Comparison of ENCODE assay signal across 9 cellular contexts in genomic region chr1:2236695-2237677, GRCh38. TPM values are rescaled to one million over a fixed set of nuclear protein-coding genes. Genes with fewer than 3 reads are reported as not detected.
A peak's percentile ranks its signal among the peaks of the same experiment; 100 is the strongest.
DNase-seq lines count a peak whose midpoint lies in the region; ATAC-seq and TF ChIP-seq lines count a peak whose summit lies in the region.
"Had no signal": no experiment of that assay in that cellular context is flagged by ENCODE, and none has a peak within 500 bp of the region (broad histone marks: within the 10 kb centered on the region; RNA-seq: fewer than 3 reads in every experiment).

No MANE protein-coding gene starts in this region.

- no peak overlapping the region for H3K4me3 ChIP-seq in heart right ventricle
- H3K4me3 ChIP-seq in upper lobe of left lung, result no peak overlapping the region

- peak overlapping the region; percentile 86 for H3K27ac Mint-ChIP-seq in activated naive CD4-positive, alpha-beta T cell treated with anti-CD3 and anti-CD28 coated beads for 36 hours
- H3K27ac Mint-ChIP-seq in mesothelial cell of epicardium, result peak overlapping the region; percentile 53

- DNase-seq in Right ventricle myocardium inferior (ENCODE audit: missing footprints) (peak; percentile 59), heart right ventricle (no peak), mesothelial cell of epicardium (ENCODE audit: low spot score in 2 of 2, unreplicated experiment in 2 of 2) (no peak), upper lobe of left lung (no peak), NCI-H774 (lab: John Stamatoyannopoulos, UW) (no peak), medulla oblongata (ENCODE audit: extremely low spot score) (no peak)
- peak; percentile 77 for DNase-seq in activated naive CD4-positive, alpha-beta T cell treated with anti-CD3 and anti-CD28 coated beads for 36 hours
- DNase-seq: NCI-H1436 had no signal

- TF ChIP-seq EP300 in upper lobe of left lung (IDR thresholded peaks at IDR 0.05), result no peak

- H3K4me1 Mint-ChIP-seq in activated naive CD4-positive, alpha-beta T cell treated with anti-CD3 and anti-CD28 coated beads for 36 hours (ENCODE audit: low read depth), result peaks cover 89% of the 10 kb centered on the region
- H3K4me1 Mint-ChIP-seq in mesothelial cell of epicardium, result peaks cover 65% of the 10 kb centered on the region

- TF ChIP-seq POLR2A in upper lobe of left lung (IDR thresholded peaks at IDR 0.05), result no peak

- no peaks in the 10 kb centered on the region for H3K27me3 ChIP-seq in heart right ventricle
- H3K27me3 ChIP-seq in upper lobe of left lung, result no peaks in the 10 kb centered on the region

- H3K36me3 ChIP-seq in heart right ventricle (peaks cover 0 to 20% (median 0%) of the 10 kb centered on the region in 9 donors), upper lobe of left lung (peaks cover 0 to 10% (median 3%) of the 10 kb centered on the region in 4 donors)

- TF ChIP-seq CTCF in heart right ventricle (IDR thresholded peaks at IDR 0.05) (no peak), mesothelial cell of epicardium (IDR thresholded peaks at IDR 0.05; ENCODE audit: unreplicated experiment) (no peak), upper lobe of left lung (IDR thresholded peaks at IDR 0.05) (no peak)

- no peaks in the 10 kb centered on the region for H3K9me3 Mint-ChIP-seq in activated naive CD4-positive, alpha-beta T cell treated with anti-CD3 and anti-CD28 coated beads for 36 hours
- H3K9me3 Mint-ChIP-seq in mesothelial cell of epicardium, result no peaks in the 10 kb centered on the region

- no peaks in the 10 kb centered on the region for H3K9me3 ChIP-seq in heart right ventricle
- H3K9me3 ChIP-seq in upper lobe of left lung, result no peaks in the 10 kb centered on the region

- intact Hi-C loops in Right ventricle myocardium inferior (cut with DNase I), result no loop called here
- intact Hi-C loops in heart right ventricle (cut with DNase I), result loop anchor here in 2 of 10 donors (10.0 kb wide), 2 partner anchors 58 to 68 kb away; no protein-coding TSS in a partner anchor
- intact Hi-C loops in activated naive CD4-positive, alpha-beta T cell treated with anti-CD3 and anti-CD28 coated beads for 36 hours (cut with micrococcal nuclease), result no loop called here

- peak overlapping the region; percentile 49 for H3K4me3 Mint-ChIP-seq in activated naive CD4-positive, alpha-beta T cell treated with anti-CD3 and anti-CD28 coated beads for 36 hours
- H3K4me3 Mint-ChIP-seq in mesothelial cell of epicardium, result no peak overlapping the region

- CTCF ChIA-PET in activated naive CD4-positive, alpha-beta T cell treated with anti-CD3 and anti-CD28 coated beads for 36 hours (lab: Charles Lee), result interaction anchor here (1.2 to 1.5 kb wide), 2 partner anchors 42 to 145 kb away, joined by 3 to 7 read pairs; partner anchors contain the start of gene FAAP20

- ATAC-seq in Right ventricle myocardium inferior (no peak), heart right ventricle (no peak), upper lobe of left lung (ENCODE audit: low FRiP score in 2 of 2) (no peak), GM18520 (IDR thresholded peaks at IDR 0.05; ENCODE audit: unreplicated experiment) (no peak)

- H3K27me3 Mint-ChIP-seq in activated naive CD4-positive, alpha-beta T cell treated with anti-CD3 and anti-CD28 coated beads for 36 hours (ENCODE audit: low read depth), result no peaks in the 10 kb centered on the region
- H3K27me3 Mint-ChIP-seq in mesothelial cell of epicardium (ENCODE audit: low read depth), result no peaks in the 10 kb centered on the region

- WGBS in heart right ventricle, 2 donors, result 72 to 75% methylated on average over 28 of the region's 28 CpGs
- WGBS in upper lobe of left lung, 2 donors, result 66 to 87% methylated on average over 6 to 28 of the region's 28 CpGs

- peaks cover 15% of the 10 kb centered on the region for H3K36me3 Mint-ChIP-seq in activated naive CD4-positive, alpha-beta T cell treated with anti-CD3 and anti-CD28 coated beads for 36 hours (ENCODE audit: low read depth)
- peaks cover 2% of the 10 kb centered on the region for H3K36me3 Mint-ChIP-seq in mesothelial cell of epicardium

- H3K4me1 ChIP-seq in heart right ventricle (peaks cover 64 to 100% (median 98%) of the 10 kb centered on the region in 9 donors), upper lobe of left lung (peaks cover 93 to 100% (median 98%) of the 10 kb centered on the region in 4 donors)

- H3K27ac ChIP-seq in heart right ventricle (peak overlapping the region in 3 of 10 donors; percentile 9 to 56 (median 47)), upper lobe of left lung (peak overlapping the region; percentile 45 to 92 (median 84))

RNA-seq across cellular contexts. Expression of gene SKI, which starts 8.9 kb away (rescaled TPM):
- total RNA-seq in Right ventricle myocardium inferior (38.5 TPM), heart right ventricle (10 to 100 TPM; 29.4 to 50.9 (median 38.3) TPM), mesothelial cell of epicardium (105 to 110 TPM (median 105 TPM) in 3 replicates), upper lobe of left lung (100 to 1,000 TPM in 3 of 6 donors, 10 to 100 TPM in 3; 57.3 to 108 (median 96.9) TPM)
- polyA plus RNA-seq in heart right ventricle, result 10 to 100 TPM; 13.8 to 16.6 TPM
- total RNA-seq in activated naive CD4-positive, alpha-beta T cell treated with anti-CD3 and anti-CD28 coated beads for 36 hours, result 10 to 100 TPM; 25.5 to 26.3 TPM

RNA-seq across cellular contexts. Expression of gene FAAP20, which starts 42.4 kb away (rescaled TPM):
- total RNA-seq in Right ventricle myocardium inferior (43.9 TPM), heart right ventricle (10 to 100 TPM; 30.9 to 47.6 (median 38.3) TPM), mesothelial cell of epicardium (92.2 to 100 TPM (median 94.1 TPM) in 3 replicates), upper lobe of left lung (10 to 100 TPM; 26.7 to 88.0 (median 66.8) TPM)
- 10 to 100 TPM; 83.0 to 83.6 TPM for polyA plus RNA-seq in heart right ventricle
- total RNA-seq in activated naive CD4-positive, alpha-beta T cell treated with anti-CD3 and anti-CD28 coated beads for 36 hours, result 10 to 100 TPM; 48.2 to 54.4 TPM

Comparison
In these comparisons a context has a peak if more than half of its experiments do, and no peak if none do; other contexts are left out.
1. DNase-seq: peak in Right ventricle myocardium inferior (single experiment) and activated naive CD4-positive, alpha-beta T cell treated with anti-CD3 and anti-CD28 coated beads for 36 hours (single experiment); none in heart right ventricle (0 of 2), mesothelial cell of epicardium (0 of 2), upper lobe of left lung (0 of 2), NCI-H774 (single experiment) and medulla oblongata (single experiment).